Comparison of ENCODE assay signal across 8 cellular contexts in genomic region chr6:89432875-89433636, GRCh38. TPM values are rescaled to one million over a fixed set of nuclear protein-coding genes. Genes with fewer than 3 reads are reported as not detected.
DNase-seq lines count a peak whose midpoint lies in the region; ATAC-seq and TF ChIP-seq lines count a peak whose summit lies in the region.

TSS of gene ANKRD6 (plus strand) at chr6:89433152. CDS start at chr6:89566977, 133,825 bp downstream.

- BruUV-seq in mammary epithelial cell (replicated peaks; lab: Mats Ljungman, UMichigan), result no TSS peak

- peaks cover 22% of the 10 kb centered on the region for H3K4me1 ChIP-seq in mammary epithelial cell (ENCODE audit: insufficient read depth, low read length)

- dilution Hi-C loops in mammary epithelial cell (cut with HindIII; ENCODE audit: low sequenced_read_pairs), result no loop called here

- peak within 1 kb of the TSS; percentile 86; the same call in 1 of the 2 replicates for H3K27ac ChIP-seq in VCaP
- peak within 1 kb of the TSS; percentile 4 for H3K27ac ChIP-seq in mammary epithelial cell (ENCODE audit: insufficient read depth, low read depth, low read length)

- intact Hi-C loops in mammary epithelial cell (cut with micrococcal nuclease), result loop anchor here (1.0 to 10.0 kb wide), 3 partner anchors 165 to 382 kb away; partner anchors contain the start of gene MDN1

- H3K36me3 ChIP-seq in mammary epithelial cell (ENCODE audit: insufficient read depth, low read length), result no peaks in the 10 kb centered on the region

- H4K20me1 ChIP-seq in mammary epithelial cell (ENCODE audit: insufficient read depth, low read length), result no peaks in the 10 kb centered on the region

- ATAC-seq in HG02642 (IDR thresholded peaks at IDR 0.05; ENCODE audit: poor library complexity, unreplicated experiment), result peak; percentile 93

- H3K4me2 ChIP-seq in mammary epithelial cell (ENCODE audit: insufficient read depth, low read depth, low read length), result peak within 1 kb of the TSS; percentile 89

- peak within 1 kb of the TSS; percentile 95 for H2AFZ ChIP-seq in mammary epithelial cell (ENCODE audit: low read depth, low read length)

- peak within 1 kb of the TSS; percentile 14 for H3K9ac ChIP-seq in mammary epithelial cell (ENCODE audit: insufficient read depth, low read length)

- H3K4me3 ChIP-seq in mammary epithelial cell (replicated peaks in 1 of 3; ENCODE audit: insufficient read depth in 1 of 3, low read depth in 2 of 3, low read length in 3 of 3), result peak within 1 kb of the TSS; percentile 79 to 91 (median 84)

- WGBS in mammary epithelial cell (ENCODE audit: low coverage, missing lambda C conversion rate), result 12% methylated on average over 10 of the region's 86 CpGs

- peaks cover 13% of the 10 kb centered on the region for H3K79me2 ChIP-seq in mammary epithelial cell (ENCODE audit: insufficient read depth, low read length)

- H3K9me3 ChIP-seq in mammary epithelial cell (replicated peaks; ENCODE audit: insufficient read depth, low read length), result no peaks in the 10 kb centered on the region

- DNase-seq in DMS 273 (lab: John Stamatoyannopoulos, UW; ENCODE audit: unreplicated experiment) (peak; percentile 92), DMS 273 treated with DMSO at 0.1 percent for 48 hours (lab: John Stamatoyannopoulos, UW) (no peak), NCI-H1105 treated with DMSO at 0.1 percent for 48 hours (lab: John Stamatoyannopoulos, UW) (peak; percentile 69), mammary epithelial cell (peak; percentile 61), iris pigment epithelial cell (ENCODE audit: low read depth) (peak; percentile 25)
- DNase-seq in stimulated activated CD4-positive, alpha-beta T cell treated with anti-CD3 and anti-CD28 coated beads, Interleukin-12 subunit alpha, Interleukin-12 subunit beta, amount 100 ng/mL, for 48 hours (ENCODE audit: low read depth in 2 of 3, low spot score in 1 of 3), result peak; percentile 65 to 81 (median 77)

- CTCF ChIA-PET in mammary epithelial cell (lab: Charles Lee; ENCODE audit: low non-redundant PET), result interaction anchor here (0.6 kb wide), 1 partner anchor 165 kb away, joined by 4 read pairs; no protein-coding TSS in a partner anchor

- TF ChIP-seq CTCF in VCaP (conservative IDR thresholded peaks at IDR 0.05), result peak; percentile 96
- TF ChIP-seq CTCF in mammary epithelial cell (conservative IDR thresholded peaks at IDR 0.05 in 1 of 2, IDR thresholded peaks at IDR 0.05 in 1 of 2; ENCODE audit: extremely low read depth in 1 of 2, insufficient read depth in 1 of 2, low read depth in 1 of 2, low read length in 2 of 2), result peak; percentile 65 to 79

- in situ Hi-C loops in mammary epithelial cell (cut with MboI; ENCODE audit: low sequenced_read_pairs in 2 of 2), result loop anchor here (5.0 kb wide), 2 partner anchors 174 to 179 kb away; no protein-coding TSS in a partner anchor

- no peaks in the 10 kb centered on the region for H3K27me3 ChIP-seq in mammary epithelial cell (ENCODE audit: insufficient read depth, low read length)

RNA-seq across cellular contexts. Expression of gene ANKRD6, which starts in this region (rescaled TPM):
- 10 to 100 TPM; 23.4 to 25.8 TPM for total RNA-seq in mammary epithelial cell
- polyA plus RNA-seq in mammary epithelial cell, result 11.5 TPM
- 13.9 TPM for polyA minus RNA-seq in mammary epithelial cell
